Comparison of ENCODE assay signal across 8 cellular contexts in the genomic region with DNA sequence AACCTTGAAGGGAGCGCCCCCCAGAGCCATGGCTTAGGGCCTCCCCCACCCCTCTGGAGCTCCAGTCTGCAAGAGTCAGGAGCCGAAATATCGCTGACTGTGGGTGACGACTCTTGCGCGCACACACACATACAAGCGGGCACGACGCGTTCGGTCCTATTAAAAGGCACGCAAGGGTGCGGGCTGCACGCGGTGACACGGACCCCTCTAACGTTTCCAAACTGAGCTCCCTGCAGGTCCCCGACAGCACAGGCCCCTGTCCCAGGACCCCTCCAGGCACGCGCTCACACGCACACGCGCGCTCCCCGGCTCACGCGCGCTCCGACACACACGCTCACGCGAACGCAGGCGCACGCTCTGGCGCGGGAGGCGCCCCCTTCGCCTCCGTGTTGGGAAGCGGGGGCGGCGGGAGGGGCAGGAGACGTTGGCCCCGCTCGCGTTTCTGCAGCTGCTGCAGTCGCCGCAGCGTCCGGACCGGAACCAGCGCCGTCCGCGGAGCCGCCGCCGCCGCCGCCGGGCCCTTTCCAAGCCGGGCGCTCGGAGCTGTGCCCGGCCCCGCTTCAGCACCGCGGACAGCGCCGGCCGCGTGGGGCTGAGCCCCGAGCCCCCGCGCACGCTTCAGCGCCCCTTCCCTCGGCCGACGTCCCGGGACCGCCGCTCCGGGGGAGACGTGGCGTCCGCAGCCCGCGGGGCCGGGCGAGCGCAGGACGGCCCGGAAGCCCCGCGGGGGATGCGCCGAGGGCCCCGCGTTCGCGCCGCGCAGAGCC. TPM values are rescaled to one million over a fixed set of nuclear protein-coding genes. Genes with fewer than 3 reads are reported as not detected.
A peak's percentile ranks its signal among the peaks of the same experiment; 100 is the strongest.
DNase-seq lines count a peak whose midpoint lies in the region; ATAC-seq and TF ChIP-seq lines count a peak whose summit lies in the region.

Gene GRIN1, plus strand, starts transcription at position 454 of the 767 bp plus-strand sequence. CDS start 333 bp downstream, outside the sequence.

- no peak within 1 kb of the TSS for H3K27ac Mint-ChIP-seq in MCF 10A (ENCODE audit: low read depth, unreplicated experiment)

- H3K36me3 Mint-ChIP-seq in MCF 10A (ENCODE audit: insufficient read depth, unreplicated experiment), result no peaks in the 10 kb centered on the region

- TF ChIP-seq CTCF in MCF 10A (IDR thresholded peaks at IDR 0.05; ENCODE audit: unreplicated experiment) (no peak), testis (IDR thresholded peaks at IDR 0.05) (no peak)

- BruUV-seq in MCF 10A (replicated peaks; lab: Mats Ljungman, UMichigan), result no TSS peak

- POLR2A ChIA-PET in MCF 10A (lab: Yijun Ruan, JAX), result interaction anchor here (0.5 to 2.9 kb wide), 4 partner anchors 9 to 179 kb away, joined by 3 to 12 read pairs (median 3); no protein-coding TSS in a partner anchor

- H3K27me3 Mint-ChIP-seq in MCF 10A (ENCODE audit: insufficient read depth, unreplicated experiment), result peaks cover 25% of the 10 kb centered on the region

- no peaks in the 10 kb centered on the region for H3K9me3 ChIP-seq in testis

- peak within 1 kb of the TSS; percentile 6 to 23 for H3K4me3 ChIP-seq in testis

- intact Hi-C loops in MCF 10A (cut with micrococcal nuclease), result no loop called here
- intact Hi-C loops in testis (cut with DNase I; ENCODE audit: low total_unique reads), result no loop called here

- H3K4me1 ChIP-seq in testis, result no peaks in the 10 kb centered on the region

- WGBS in testis, 2 donors, result 12% methylated on average over 17 of the region's 105 CpGs; no CpG with 5 or more reads in 1 of the 2 donors

- peak within 1 kb of the TSS; percentile 66 for H3K27ac ChIP-seq in angular gyrus (ENCODE audit: low read depth, low read length)
- H3K27ac ChIP-seq in testis, result no peak within 1 kb of the TSS

- H3K4me1 Mint-ChIP-seq in MCF 10A (ENCODE audit: insufficient read depth, unreplicated experiment), result peaks cover 6% of the 10 kb centered on the region

- no peaks in the 10 kb centered on the region for H3K9me3 Mint-ChIP-seq in MCF 10A (ENCODE audit: unreplicated experiment)

- CTCF ChIA-PET in MCF 10A (lab: Yijun Ruan, JAX), result interaction anchor here (0.6 to 0.8 kb wide), 2 partner anchors 88 to 284 kb away, joined by 3 to 5 read pairs; partner anchors contain the start of gene RNF224

- peak; percentile 75 to 89 for DNase-seq in T47D (ENCODE audit: low read depth in 1 of 2, low spot score in 1 of 2)
- DNase-seq in MCF 10A (ENCODE audit: unreplicated experiment), result no peak
- peak; percentile 79 for DNase-seq in iPS-NIHi7 (ENCODE audit: extremely low spot score)
- no peak for DNase-seq in testis
- DNase-seq in activated CD8-positive, alpha-beta memory T cell treated with anti-CD3 and anti-CD28 coated beads, Interleukin-2, amount 50 U/mL, for 48 hours, result no peak
- no peak for DNase-seq in NCI-H146 treated with DMSO at 0.1 percent for 48 hours (lab: John Stamatoyannopoulos, UW; ENCODE audit: unreplicated experiment)

- no peaks in the 10 kb centered on the region for H3K27me3 ChIP-seq in testis

- in situ Hi-C loops in T47D (cut with HindIII; ENCODE audit: low pct_unique_long_range_greater_than_20kb, low sequenced_read_pairs), result no loop called here

- TF ChIP-seq POLR2A in testis (IDR thresholded peaks at IDR 0.05), result no peak

- H3K36me3 ChIP-seq in testis (ENCODE audit: low read depth, missing control alignments), result no peaks in the 10 kb centered on the region

- no peak within 1 kb of the TSS for H3K4me3 Mint-ChIP-seq in MCF 10A (ENCODE audit: unreplicated experiment)

- ATAC-seq in GM18909 (IDR thresholded peaks at IDR 0.05; ENCODE audit: poor library complexity, unreplicated experiment), result no peak

RNA-seq across cellular contexts. Expression of gene GRIN1, which starts in this region (rescaled TPM):
- total RNA-seq in MCF 10A (2022), result 0.61 and 1.4 TPM in 2 replicates
- total RNA-seq in testis, result 1 to 10 TPM; 1.5 to 3.8 TPM
- polyA plus RNA-seq in testis (ENCODE audit: insufficient read depth, low read depth, low replicate concordance), result 0.79 TPM

Comparison
In these comparisons a context has a peak if more than half of its experiments do, and no peak if none do; other contexts are left out.
1. DNase-seq: peak in T47D (2 of 2) and iPS-NIHi7 (single experiment); none in MCF 10A (single experiment), testis (single experiment), activated CD8-positive, alpha-beta memory T cell treated with anti-CD3 and anti-CD28 coated beads, Interleukin-2, amount 50 U/mL, for 48 hours (single experiment) and NCI-H146 treated with DMSO at 0.1 percent for 48 hours (single experiment).